In genomic region chr11:28877366-28877765, GRCh38 we compare ENCODE assay signal across 18 cellular contexts.
"Had no signal": no experiment of that assay in that cellular context is flagged by ENCODE, and none has a peak within 500 bp of the region (broad histone marks: within the 10 kb centered on the region; RNA-seq: fewer than 3 reads in every experiment).

No MANE protein-coding gene starts in this region.

- H3K9me3 ChIP-seq: esophagus squamous epithelium, right atrium auricular region, tibial nerve, uterus had no signal

- H3K36me3 ChIP-seq: esophagus squamous epithelium, right atrium auricular region, tibial nerve, uterus had no signal

- H3K27ac ChIP-seq: esophagus squamous epithelium, right atrium auricular region, tibial nerve, uterus, VCaP had no signal

- H3K4me1 ChIP-seq: esophagus squamous epithelium, right atrium auricular region, tibial nerve, uterus had no signal

- ATAC-seq: activated T-helper 17 cell treated with anti-CD3 and anti-CD28 coated beads, Interleukin-2, amount 50 U/mL, for 72 hours; left ventricle myocardium superior; natural killer cell treated with Interleukin-12 subunit alpha and Interleukin-12 subunit beta and Interleukin-15 and Interleukin-18, amount 100 ng/mL, for 72 hours had no signal

- DNase-seq: activated CD4-positive, alpha-beta T cell treated with anti-CD3 and anti-CD28 coated beads, Interleukin-2, amount 50 U/mL, for 48 hours; activated naive CD4-positive, alpha-beta T cell treated with Interleukin-2 at 50 U/mL for 16 hours; aorta; endodermal cell; esophagus squamous epithelium; hippocampal formation; left ventricle myocardium superior; mesendoderm; stimulated activated CD4-positive, alpha-beta T cell treated with anti-CD3 and anti-CD28 coated beads, Interleukin-4, amount 100 ng/mL, for 1 hour; stimulated activated naive CD4-positive, alpha-beta T cell treated with Interleukin-2 at 50 U/mL for 16 hours; substantia nigra; T1000; uterus had no signal

- H3K4me3 ChIP-seq: esophagus squamous epithelium, right atrium auricular region, tibial nerve, uterus had no signal

- H3K27me3 ChIP-seq: esophagus squamous epithelium, right atrium auricular region, tibial nerve, uterus had no signal
